26 cellular contexts compared by ENCODE assay signal in the genomic region with DNA sequence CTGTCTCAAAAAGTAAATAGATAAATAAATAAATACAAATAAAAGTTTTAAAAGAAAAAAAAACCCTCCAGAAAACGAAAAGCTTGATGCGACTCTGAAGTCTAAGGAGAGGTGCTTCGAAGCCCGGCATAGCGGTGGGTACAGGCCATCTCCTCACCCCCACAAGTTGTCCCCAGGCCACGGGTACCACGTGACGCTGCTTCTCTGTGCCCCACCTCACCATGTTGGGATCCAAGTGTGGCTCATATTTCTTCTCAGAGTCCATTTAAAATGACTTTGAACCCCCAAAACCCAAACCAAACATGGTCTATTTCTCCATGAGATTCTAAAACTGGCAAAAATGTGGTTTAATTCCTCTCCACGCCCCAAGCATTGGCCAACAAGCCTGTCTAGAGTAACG.
"Had no signal": no experiment of that assay in that cellular context is flagged by ENCODE, and none has a peak within 500 bp of the region (broad histone marks: within the 10 kb centered on the region; RNA-seq: fewer than 3 reads in every experiment).

No MANE protein-coding gene starts in this region.

- H3K9me3 ChIP-seq: stomach, suprapubic skin, testis, thoracic aorta, thyroid gland, tibial artery, tibial nerve, transverse colon, upper lobe of left lung, upper lobe of right lung, uterus, vagina had no signal

- H3K36me3 ChIP-seq: stomach, suprapubic skin, thoracic aorta, thyroid gland, tibial artery, tibial nerve, transverse colon, upper lobe of left lung, upper lobe of right lung, uterus, vagina had no signal

- DNase-seq: stimulated activated CD4-positive, alpha-beta T cell treated with anti-CD3 and anti-CD28 coated beads, Interleukin-2, amount 100 ng/mL, for 48 hours; stimulated activated CD4-positive, alpha-beta T cell treated with anti-CD3 and anti-CD28 coated beads, Interleukin-4, amount 100 ng/mL, for 1 hour; stimulated activated CD4-positive, alpha-beta T cell treated with anti-CD3 and anti-CD28 coated beads, Interleukin-4, amount 100 ng/mL, for 24 hours; stimulated activated CD4-positive, alpha-beta T cell treated with anti-CD3 and anti-CD28 coated beads, Interleukin-4, amount 100 ng/mL, for 4 hours; stimulated activated CD8-positive, alpha-beta memory T cell treated with anti-CD3 and anti-CD28 coated beads, Interleukin-4, amount 100 ng/mL, for 48 hours; stimulated activated naive B cell treated with anti-CD40 and anti-IgM and Interleukin-4, amounts not matched to agents 10 μg/mL and 1 μg/mL and 100 μg/mL, for 72 hours; stimulated activated naive CD4-positive, alpha-beta T cell; stimulated activated naive CD4-positive, alpha-beta T cell treated with Interleukin-2 at 50 U/mL for 16 hours; stimulated activated naive CD8-positive, alpha-beta T cell treated with anti-CD3 and anti-CD28 coated beads, Interleukin-15, amount 100 ng/mL, for 72 hours; stimulated activated naive CD8-positive, alpha-beta T cell treated with anti-CD3 and anti-CD28 coated beads, Interleukin-15, Interleukin-2, amounts not matched to agents 100 U/mL and 50 U/mL, for 24 hours; stomach; substantia nigra; testis; thyroid gland; tibial artery; transverse colon; trophoblast cell; upper lobe of left lung; upper lobe of right lung; uterus had no signal

- H3K27me3 ChIP-seq: testis, thyroid gland, uterus, vagina had no signal

- ATAC-seq: stimulated activated effector memory CD8-positive, alpha-beta T cell treated with anti-CD3 and anti-CD28 coated beads, Interleukin-12 subunit alpha, Interleukin-12 subunit beta, amount 100 ng/mL, for 72 hours; stimulated activated naive B cell treated with anti-CD40 and anti-IgM and Interleukin-4, amounts not matched to agents 10 μg/mL and 1 μg/mL and 100 μg/mL, for 72 hours; stimulated activated naive CD8-positive, alpha-beta T cell treated with anti-CD3 and anti-CD28 coated beads, Interleukin-15, amount 100 ng/mL, for 72 hours; stimulated activated naive CD8-positive, alpha-beta T cell treated with anti-CD3 and anti-CD28 coated beads, Interleukin-15, Interleukin-2, amounts not matched to agents 100 U/mL and 50 U/mL, for 24 hours; upper lobe of right lung had no signal

- H3K4me1 ChIP-seq: stomach, suprapubic skin, testis, thyroid gland, tibial artery, tibial nerve, transverse colon, upper lobe of left lung, upper lobe of right lung, uterus, vagina had no signal

- FAIRE-seq: urothelium cell line had no signal

- H3K4me3 ChIP-seq: stomach, suprapubic skin, testis, thoracic aorta, thyroid gland, tibial artery, tibial nerve, transverse colon, upper lobe of left lung, upper lobe of right lung, uterus, vagina had no signal

- H3K27ac ChIP-seq: stomach, suprapubic skin, testis, thoracic aorta, thyroid gland, tibial artery, tibial nerve, transverse colon, upper lobe of left lung, upper lobe of right lung, uterus, vagina had no signal
